12 cellular contexts compared by ENCODE assay signal in genomic region chr6:132749111-132749510, GRCh38. TPM values are rescaled to one million over a fixed set of nuclear protein-coding genes. Genes with fewer than 3 reads are reported as not detected.
DNase-seq lines count a peak whose midpoint lies in the region; ATAC-seq and TF ChIP-seq lines count a peak whose summit lies in the region.
"Had no signal": no experiment of that assay in that cellular context is flagged by ENCODE, and none has a peak within 500 bp of the region (broad histone marks: within the 10 kb centered on the region; RNA-seq: fewer than 3 reads in every experiment).

No MANE protein-coding gene starts in this region.

- H3K4me1 ChIP-seq in vagina, result no peaks in the 10 kb centered on the region
- H3K4me1 ChIP-seq: uterus had no signal

- no peak for TF ChIP-seq CTCF in CD14-positive monocyte (IDR thresholded peaks at IDR 0.05)
- no peak for TF ChIP-seq CTCF in HFFc6 (IDR thresholded peaks at IDR 0.05)
- TF ChIP-seq CTCF in activated B cell treated with CpG ODN at 0.5 μM for 24 hours (IDR thresholded peaks at IDR 0.05), result no peak
- TF ChIP-seq CTCF in vagina (IDR thresholded peaks at IDR 0.05), result no peak

- H3K4me3 ChIP-seq in vagina, result no peak overlapping the region
- H3K4me3 ChIP-seq: uterus had no signal

- H3K36me3 ChIP-seq in vagina, result no peaks in the 10 kb centered on the region
- H3K36me3 ChIP-seq: uterus had no signal

- no peak overlapping the region for H3K27ac ChIP-seq in vagina
- H3K27ac ChIP-seq: uterus had no signal

- DNase-seq in CD14-positive monocyte (ENCODE audit: low spot score) (peak; percentile 67), HFFc6 (peak; percentile 1), activated B cell treated with CpG ODN at 0.5 μM for 24 hours (no peak), immature natural killer cell (no peak), vagina (ENCODE audit: extremely low spot score in 2 of 2) (no peak)
- DNase-seq in stimulated activated CD4-positive, alpha-beta T cell treated with anti-CD3 and anti-CD28 coated beads, Interleukin-4, amount 100 ng/mL, for 24 hours, result no peak
- DNase-seq: endodermal cell, NCI-H524 treated with DMSO at 0.1 percent for 48 hours, uterus had no signal

- ATAC-seq in activated B cell treated with CpG ODN at 0.5 μM for 24 hours (ENCODE audit: low read depth), result no peak
- ATAC-seq in GM18505 (IDR thresholded peaks at IDR 0.05; ENCODE audit: unreplicated experiment), result no peak
- no peak for ATAC-seq in HG02870 (IDR thresholded peaks at IDR 0.05; ENCODE audit: unreplicated experiment)
- ATAC-seq: SK-N-SH treated with all-trans-retinoic acid at 6 μM for 48 hours had no signal

- H3K4me3 Mint-ChIP-seq in CD14-positive monocyte (peak overlapping the region; percentile 16 to 59), HFFc6 (no peak overlapping the region), activated B cell treated with CpG ODN at 0.5 μM for 24 hours (no peak overlapping the region), immature natural killer cell (no peak overlapping the region)
- H3K4me3 Mint-ChIP-seq: endodermal cell had no signal

- TF ChIP-seq POLR2A in vagina (IDR thresholded peaks at IDR 0.05), result no peak
- TF ChIP-seq POLR2A in GM18505 (IDR thresholded peaks at IDR 0.05; ENCODE audit: borderline replicate concordance, extremely low read depth, insufficient read depth, insufficient read length), result no peak

- POLR2A ChIA-PET in activated B cell treated with CpG ODN at 0.5 μM for 24 hours (lab: Charles Lee), result interaction anchor here (1.7 to 3.0 kb wide), 3 partner anchors 8 to 63 kb away, joined by 3 to 10 read pairs (median 5); partner anchors contain the start of gene VNN2

- H3K27me3 ChIP-seq in vagina, result no peaks in the 10 kb centered on the region
- H3K27me3 ChIP-seq: uterus had no signal

- CTCF ChIA-PET in activated B cell treated with CpG ODN at 0.5 μM for 24 hours (lab: Charles Lee), result no interaction called here

- no peaks in the 10 kb centered on the region for H3K9me3 ChIP-seq in vagina
- H3K9me3 ChIP-seq: uterus had no signal

- H3K4me1 Mint-ChIP-seq in CD14-positive monocyte (peaks cover 86% of the 10 kb centered on the region), HFFc6 (ENCODE audit: low read depth) (no peaks in the 10 kb centered on the region), activated B cell treated with CpG ODN at 0.5 μM for 24 hours (peaks cover 38% of the 10 kb centered on the region), immature natural killer cell (peaks cover 22 to 39% of the 10 kb centered on the region in 2 donors)
- H3K4me1 Mint-ChIP-seq: endodermal cell had no signal

- intact Hi-C loops in CD14-positive monocyte (cut with micrococcal nuclease), result loop anchor here in 1 of 2 donors (5.0 kb wide), 1 partner anchor 37 kb away; the partner anchor contains the start of gene VNN1
- intact Hi-C loops in activated B cell treated with CpG ODN at 0.5 μM for 24 hours (cut with micrococcal nuclease), result no loop called here
- intact Hi-C loops in vagina (cut with DNase I), result no loop called here

- H3K27ac Mint-ChIP-seq in CD14-positive monocyte (peak overlapping the region; percentile 89 to 98 (median 97)), HFFc6 (no peak overlapping the region), activated B cell treated with CpG ODN at 0.5 μM for 24 hours (peak overlapping the region; percentile 70), immature natural killer cell (peak overlapping the region in 5 of 6 donors; percentile 4 to 69 (median 41))
- H3K27ac Mint-ChIP-seq: endodermal cell had no signal

- H3K27me3 Mint-ChIP-seq in CD14-positive monocyte (ENCODE audit: low read depth in 3 of 3) (no peaks in the 10 kb centered on the region), HFFc6 (ENCODE audit: insufficient read depth) (no peaks in the 10 kb centered on the region), activated B cell treated with CpG ODN at 0.5 μM for 24 hours (no peaks in the 10 kb centered on the region), immature natural killer cell (ENCODE audit: low read depth in 3 of 3) (peaks cover 0 to 2% (median 0%) of the 10 kb centered on the region in 3 donors)

- H3K9me3 Mint-ChIP-seq in CD14-positive monocyte (peaks cover 0 to 8% (median 3%) of the 10 kb centered on the region in 7 donors), HFFc6 (no peaks in the 10 kb centered on the region), activated B cell treated with CpG ODN at 0.5 μM for 24 hours (no peaks in the 10 kb centered on the region), immature natural killer cell (no peaks in the 10 kb centered on the region)
- H3K9me3 Mint-ChIP-seq: endodermal cell had no signal

- H3K36me3 Mint-ChIP-seq in CD14-positive monocyte, result peaks cover 68 to 93% of the 10 kb centered on the region in 2 donors
- H3K36me3 Mint-ChIP-seq in HFFc6 (ENCODE audit: low read depth), result no peaks in the 10 kb centered on the region
- peaks cover 83% of the 10 kb centered on the region for H3K36me3 Mint-ChIP-seq in activated B cell treated with CpG ODN at 0.5 μM for 24 hours (ENCODE audit: low read depth)
- H3K36me3 Mint-ChIP-seq in immature natural killer cell, result peaks cover 39 to 81% (median 47%) of the 10 kb centered on the region in 3 donors

RNA-seq across cellular contexts. Expression of gene VNN2, which starts 8.6 kb away (rescaled TPM):
- polyA plus RNA-seq in CD14-positive monocyte (100 to 1,000 TPM; 359 to 394 TPM), immature natural killer cell (10 to 100 TPM; 46.8 to 63.6 (median 46.9) TPM)
- total RNA-seq in HFFc6 (2021; fragmentation: NEBNext Ultra II Directional; extraction: Animal tissue kit (Norgen Biotek cat#: 25700)), result not detected
- total RNA-seq in activated B cell treated with CpG ODN at 0.5 μM for 24 hours (21.0 and 25.6 TPM in 2 replicates), vagina (1.5 TPM)
- total RNA-seq: endodermal cell had no signal

RNA-seq across cellular contexts. Expression of gene VNN1, which starts 35.3 kb away (rescaled TPM):
- polyA plus RNA-seq in CD14-positive monocyte (10 to 100 TPM; 47.9 to 61.2 TPM), immature natural killer cell (under 1 TPM in 1 of 3 donors, not detected in 2; 0.21 TPM)
- under 1 TPM in 5 of 6 experiments, not detected in 1; 0.07 to 0.13 (median 0.09) TPM for total RNA-seq in HFFc6 (2021; fragmentation: NEBNext Ultra II Directional; extraction: Animal tissue kit (Norgen Biotek cat#: 25700))
- total RNA-seq in activated B cell treated with CpG ODN at 0.5 μM for 24 hours (0.07 TPM in 1 of 2 replicates, not detected in the other), vagina (2.0 TPM)
- total RNA-seq: endodermal cell had no signal

RNA-seq across cellular contexts. Expression of gene SLC18B1, which starts 49.3 kb away (rescaled TPM):
- polyA plus RNA-seq in CD14-positive monocyte, result 10 to 100 TPM; 24.8 to 36.6 TPM
- 1 to 10 TPM; 2.9 to 4.1 (median 3.5) TPM for total RNA-seq in HFFc6 (2021; fragmentation: NEBNext Ultra II Directional; extraction: Animal tissue kit (Norgen Biotek cat#: 25700))
- total RNA-seq in activated B cell treated with CpG ODN at 0.5 μM for 24 hours, result 8.1 and 8.2 TPM in 2 replicates
- 1 to 10 TPM; 4.1 to 6.0 (median 4.7) TPM for polyA plus RNA-seq in immature natural killer cell
- total RNA-seq in vagina, result 6.4 TPM

Comparison
In these comparisons a context has a peak if more than half of its experiments do, and no peak if none do; other contexts are left out.
1. DNase-seq: peak in CD14-positive monocyte (single experiment) and HFFc6 (single experiment); none in activated B cell treated with CpG ODN at 0.5 μM for 24 hours (single experiment), immature natural killer cell (0 of 3), vagina (0 of 2) and stimulated activated CD4-positive, alpha-beta T cell treated with anti-CD3 and anti-CD28 coated beads, Interleukin-4, amount 100 ng/mL, for 24 hours (single experiment).
2. H3K4me3 Mint-ChIP-seq: peak in CD14-positive monocyte (2 of 2); none in HFFc6 (single experiment), activated B cell treated with CpG ODN at 0.5 μM for 24 hours (single experiment) and immature natural killer cell (0 of 5).